In genomic region chr5:125913200-125913599, GRCh38 we compare ENCODE assay signal across 24 cellular contexts.
DNase-seq lines count a peak whose midpoint lies in the region; FAIRE-seq and TF ChIP-seq lines count a peak whose summit lies in the region.
"Had no signal": no experiment of that assay in that cellular context is flagged by ENCODE, and none has a peak within 500 bp of the region (broad histone marks: within the 10 kb centered on the region; RNA-seq: fewer than 3 reads in every experiment).

No MANE protein-coding gene starts in this region.

- no peaks in the 10 kb centered on the region for H3K4me1 Mint-ChIP-seq in MCF 10A (ENCODE audit: insufficient read depth, unreplicated experiment)
- H3K4me1 Mint-ChIP-seq: B cell; CD14-positive monocyte; CD8-positive, alpha-beta memory T cell had no signal

- H3K79me2 ChIP-seq in keratinocyte (ENCODE audit: control insufficient read depth, insufficient read depth, low read length), result no peaks in the 10 kb centered on the region

- no peaks in the 10 kb centered on the region for H3K36me3 Mint-ChIP-seq in MCF 10A (ENCODE audit: insufficient read depth, unreplicated experiment)
- H3K36me3 Mint-ChIP-seq: CD14-positive monocyte; CD8-positive, alpha-beta memory T cell had no signal

- DNase-seq in MCF 10A (ENCODE audit: unreplicated experiment), result peak; percentile 14
- no peak for DNase-seq in breast epithelium (ENCODE audit: low spot score in 2 of 2)
- peak; percentile 17 for DNase-seq in bronchial epithelial cell (ENCODE audit: low read depth)
- DNase-seq in keratinocyte (ENCODE audit: low read depth, low spot score), result no peak
- DNase-seq in mesenteric fat pad (ENCODE audit: low spot score), result no peak
- DNase-seq in KG1 (lab: John Stamatoyannopoulos, UW), result no peak
- DNase-seq: CD4-positive, alpha-beta T cell; CD8-positive, alpha-beta memory T cell; DMS 273 treated with DMSO at 0.1 percent for 48 hours; DMS79; EL; GDM1; GM23248; H7; HCEC 1CT had no signal

- no peaks in the 10 kb centered on the region for H3K9me1 ChIP-seq in keratinocyte (ENCODE audit: control insufficient read depth, extremely low read depth, insufficient read depth, low read length)

- H3K36me3 ChIP-seq in breast epithelium (no peaks in the 10 kb centered on the region), bronchial epithelial cell (ENCODE audit: control insufficient read depth, insufficient read depth, low read length) (no peaks in the 10 kb centered on the region), keratinocyte (ENCODE audit: control insufficient read depth in 2 of 2, extremely low read depth in 1 of 2, insufficient read depth in 2 of 2, low read length in 2 of 2) (no peaks in the 10 kb centered on the region)
- H3K36me3 ChIP-seq: BLaER1 had no signal

- peaks cover 33% of the 10 kb centered on the region for H3K9me3 Mint-ChIP-seq in MCF 10A (ENCODE audit: unreplicated experiment)

- POLR2A ChIA-PET in MCF 10A (lab: Yijun Ruan, JAX), result no interaction called here

- FAIRE-seq in bronchial epithelial cell (lab: Jason Lieb, UNC) (no peak), keratinocyte (lab: Jason Lieb, UNC) (peak; percentile 20)
- FAIRE-seq: A204.1, D721Med, GM12878, GM19239, H1 had no signal

- no peak for TF ChIP-seq POLR2A in breast epithelium (IDR thresholded peaks at IDR 0.05)

- no peaks in the 10 kb centered on the region for H3K4me1 ChIP-seq in breast epithelium
- peaks cover 2% of the 10 kb centered on the region for H3K4me1 ChIP-seq in keratinocyte (ENCODE audit: control insufficient read depth, extremely low read depth, insufficient read depth, low read length)

- H3K9me3 ChIP-seq in breast epithelium (peaks cover 8 to 17% of the 10 kb centered on the region in 2 donors), keratinocyte (ENCODE audit: control insufficient read depth, low read depth, low read length) (no peaks in the 10 kb centered on the region)

- no peak overlapping the region for H3K9ac ChIP-seq in keratinocyte (ENCODE audit: control insufficient read depth, extremely low read depth, insufficient read depth, low read length)
- H3K9ac ChIP-seq: BLaER1, GM23248 had no signal

- H3K27ac ChIP-seq in breast epithelium, result no peak overlapping the region
- no peak overlapping the region for H3K27ac ChIP-seq in keratinocyte (ENCODE audit: control insufficient read depth, insufficient read depth, low read length)
- H3K27ac ChIP-seq: 22Rv1, BLaER1, GM23248 had no signal

- no peak overlapping the region for H3K4me2 ChIP-seq in keratinocyte (ENCODE audit: control insufficient read depth, extremely low read depth, insufficient read depth, low read depth, low read length)
- H3K4me2 ChIP-seq: BLaER1 had no signal

- TF ChIP-seq CTCF in MCF 10A (IDR thresholded peaks at IDR 0.05; ENCODE audit: unreplicated experiment) (no peak), breast epithelium (IDR thresholded peaks at IDR 0.05) (no peak), bronchial epithelial cell (IDR thresholded peaks at IDR 0.05; ENCODE audit: insufficient read depth, low read length, severe bottlenecking) (no peak), keratinocyte (optimal IDR thresholded peaks at IDR 0.05 in 1 of 3, IDR thresholded peaks at IDR 0.05 in 1 of 3, conservative IDR thresholded peaks at IDR 0.05 in 1 of 3; ENCODE audit: extremely low read depth in 1 of 3, insufficient read depth in 2 of 3, low read length in 3 of 3) (no peak)

- no peak overlapping the region for H3K4me3 Mint-ChIP-seq in MCF 10A (ENCODE audit: unreplicated experiment)
- H3K4me3 Mint-ChIP-seq: B cell; CD14-positive monocyte; CD4-positive, alpha-beta T cell; CD8-positive, alpha-beta memory T cell had no signal

- H3K27ac Mint-ChIP-seq in MCF 10A (ENCODE audit: low read depth, unreplicated experiment), result no peak overlapping the region
- H3K27ac Mint-ChIP-seq: B cell; CD4-positive, alpha-beta T cell; CD8-positive, alpha-beta memory T cell had no signal

- H3K27me3 ChIP-seq in breast epithelium (no peaks in the 10 kb centered on the region), bronchial epithelial cell (ENCODE audit: control insufficient read depth, insufficient read depth, low read length) (no peaks in the 10 kb centered on the region), keratinocyte (ENCODE audit: control insufficient read depth, extremely low read depth, insufficient read depth, low read length) (no peaks in the 10 kb centered on the region)
- H3K27me3 ChIP-seq: BLaER1 had no signal

- no peak overlapping the region for H2AFZ ChIP-seq in keratinocyte (ENCODE audit: control insufficient read depth, low read length)
- H2AFZ ChIP-seq: GM23248 had no signal

- no TSS peak for BruUV-seq in MCF 10A (replicated peaks; lab: Mats Ljungman, UMichigan)

- intact Hi-C loops in MCF 10A (cut with micrococcal nuclease) (no loop called here), breast epithelium (cut with DNase I; ENCODE audit: low total_unique reads) (no loop called here)

- CTCF ChIA-PET in MCF 10A (lab: Yijun Ruan, JAX), result interaction anchor here (0.7 kb wide), 1 partner anchor 71 kb away, joined by 3 read pairs; no protein-coding TSS in a partner anchor

- H4K20me1 ChIP-seq in keratinocyte (ENCODE audit: control insufficient read depth, extremely low read depth, insufficient read depth, low read length), result no peaks in the 10 kb centered on the region
- H4K20me1 ChIP-seq: BLaER1 had no signal

- no peaks in the 10 kb centered on the region for H3K27me3 Mint-ChIP-seq in MCF 10A (ENCODE audit: insufficient read depth, unreplicated experiment)
- H3K27me3 Mint-ChIP-seq: CD4-positive, alpha-beta T cell had no signal

- dilution Hi-C loops in keratinocyte (cut with MboI; ENCODE audit: extremely low pct_ligation_motif_present, low sequenced_read_pairs), result no loop called here

- H3K4me3 ChIP-seq in breast epithelium (no peak overlapping the region), bronchial epithelial cell (ENCODE audit: low read depth, low read length) (no peak overlapping the region), keratinocyte (ENCODE audit: control insufficient read depth in 2 of 3, extremely low read depth in 1 of 3, insufficient read depth in 2 of 3, low read depth in 1 of 3, low read length in 3 of 3) (no peak overlapping the region)
- H3K4me3 ChIP-seq: BLaER1, GM12878, GM23248 had no signal

Comparison
In these comparisons a context has a peak if more than half of its experiments do, and no peak if none do; other contexts are left out.
1. DNase-seq: peak in MCF 10A (single experiment) and bronchial epithelial cell (single experiment); none in breast epithelium (0 of 2), keratinocyte (single experiment), mesenteric fat pad (single experiment) and KG1 (single experiment).